2 cellular contexts compared by ENCODE assay signal in the genomic region with DNA sequence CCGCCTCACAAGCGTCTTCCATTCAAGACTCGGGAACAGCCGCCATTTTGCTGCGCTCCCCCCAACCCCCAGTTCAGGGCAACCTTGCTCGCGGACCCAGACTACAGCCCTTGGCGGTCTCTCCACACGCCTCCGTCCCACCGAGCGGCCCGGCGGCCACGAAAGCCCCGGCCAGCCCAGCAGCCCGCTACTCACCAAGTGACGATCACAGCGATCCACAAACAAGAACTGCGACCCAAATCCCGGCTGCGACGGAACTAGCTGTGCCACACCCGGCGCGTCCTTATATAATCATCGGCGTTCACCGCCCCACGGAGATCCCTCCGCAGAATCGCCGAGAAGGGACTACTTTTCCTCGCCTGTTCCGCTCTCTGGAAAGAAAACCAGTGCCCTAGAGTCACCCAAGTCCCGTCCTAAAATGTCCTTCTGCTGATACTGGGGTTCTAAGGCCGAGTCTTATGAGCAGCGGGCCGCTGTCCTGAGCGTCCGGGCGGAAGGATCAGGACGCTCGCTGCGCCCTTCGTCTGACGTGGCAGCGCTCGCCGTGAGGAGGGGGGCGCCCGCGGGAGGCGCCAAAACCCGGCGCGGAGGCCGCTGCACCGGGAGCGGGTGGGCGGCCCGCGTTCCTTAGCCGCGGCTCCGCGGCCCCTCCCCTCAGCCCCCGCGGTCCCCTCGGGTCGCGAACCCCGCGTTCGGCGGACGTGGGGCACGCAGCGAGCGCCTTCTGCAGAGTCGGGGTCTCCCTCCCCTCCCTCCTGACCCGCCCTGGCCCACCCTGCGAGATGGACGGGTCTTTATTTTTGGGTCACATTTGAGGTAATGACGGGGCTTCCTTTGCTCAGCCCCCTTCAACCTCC.
TF ChIP-seq lines count a peak whose summit lies in the region.

Gene UBC, minus strand, starts transcription at position 259 of the 857 bp plus-strand sequence. CDS start 879 bp downstream, outside the sequence.

TF ChIP-seq in WTC11, 78 proteins besides CTCF, POLR2A, EP300 and RAD21 (continued from another document and continues in another):
- TF ChIP-seq ZMAT4 (CRISPR knock-in tag; IDR thresholded peaks at IDR 0.05) (peak; percentile 6; the same call in 1 of the 2 replicates), CREM (CRISPR knock-in tag; IDR thresholded peaks at IDR 0.05) (peak; percentile 92), ATF6 (CRISPR knock-in tag; IDR thresholded peaks at IDR 0.05) (0 out of 2 replicates have a peak, but pooled peaks have one; percentile 34), RORB (CRISPR knock-in tag; IDR thresholded peaks at IDR 0.05) (peak; percentile 47; the same call in 1 of the 2 replicates), CREB1 (CRISPR knock-in tag; IDR thresholded peaks at IDR 0.05) (no peak), ZNF281 (CRISPR knock-in tag; IDR thresholded peaks at IDR 0.05) (peak; percentile 12; the same call in 1 of the 2 replicates), ZNF423 (CRISPR knock-in tag; IDR thresholded peaks at IDR 0.05) (no peak), NFYB (CRISPR knock-in tag; conservative IDR thresholded peaks at IDR 0.05; ENCODE audit: low read depth) (no peak), EMX1 (CRISPR knock-in tag; IDR thresholded peaks at IDR 0.05) (no peak; the same call in 1 of the 2 replicates), ATF1 (CRISPR knock-in tag; IDR thresholded peaks at IDR 0.05) (peak; percentile 56), USF2 (CRISPR knock-in tag; IDR thresholded peaks at IDR 0.05) (peak; percentile 26; the same call in 1 of the 2 replicates), GTF2I (CRISPR knock-in tag; conservative IDR thresholded peaks at IDR 0.05) (no peak), NFE2L1 (CRISPR knock-in tag; IDR thresholded peaks at IDR 0.05) (no peak), ZNF121 (CRISPR knock-in tag; IDR thresholded peaks at IDR 0.05) (peak; percentile 52; the same call in 1 of the 2 replicates)
- TF ChIP-seq, protein P1, sequence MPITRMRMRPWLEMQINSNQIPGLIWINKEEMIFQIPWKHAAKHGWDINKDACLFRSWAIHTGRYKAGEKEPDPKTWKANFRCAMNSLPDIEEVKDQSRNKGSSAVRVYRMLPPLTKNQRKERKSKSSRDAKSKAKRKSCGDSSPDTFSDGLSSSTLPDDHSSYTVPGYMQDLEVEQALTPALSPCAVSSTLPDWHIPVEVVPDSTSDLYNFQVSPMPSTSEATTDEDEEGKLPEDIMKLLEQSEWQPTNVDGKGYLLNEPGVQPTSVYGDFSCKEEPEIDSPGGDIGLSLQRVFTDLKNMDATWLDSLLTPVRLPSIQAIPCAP (CRISPR knock-in tag; IDR thresholded peaks at IDR 0.05) = 0 out of 2 replicates have a peak, but pooled peaks have one; percentile 61
- TF ChIP-seq, protein P2, sequence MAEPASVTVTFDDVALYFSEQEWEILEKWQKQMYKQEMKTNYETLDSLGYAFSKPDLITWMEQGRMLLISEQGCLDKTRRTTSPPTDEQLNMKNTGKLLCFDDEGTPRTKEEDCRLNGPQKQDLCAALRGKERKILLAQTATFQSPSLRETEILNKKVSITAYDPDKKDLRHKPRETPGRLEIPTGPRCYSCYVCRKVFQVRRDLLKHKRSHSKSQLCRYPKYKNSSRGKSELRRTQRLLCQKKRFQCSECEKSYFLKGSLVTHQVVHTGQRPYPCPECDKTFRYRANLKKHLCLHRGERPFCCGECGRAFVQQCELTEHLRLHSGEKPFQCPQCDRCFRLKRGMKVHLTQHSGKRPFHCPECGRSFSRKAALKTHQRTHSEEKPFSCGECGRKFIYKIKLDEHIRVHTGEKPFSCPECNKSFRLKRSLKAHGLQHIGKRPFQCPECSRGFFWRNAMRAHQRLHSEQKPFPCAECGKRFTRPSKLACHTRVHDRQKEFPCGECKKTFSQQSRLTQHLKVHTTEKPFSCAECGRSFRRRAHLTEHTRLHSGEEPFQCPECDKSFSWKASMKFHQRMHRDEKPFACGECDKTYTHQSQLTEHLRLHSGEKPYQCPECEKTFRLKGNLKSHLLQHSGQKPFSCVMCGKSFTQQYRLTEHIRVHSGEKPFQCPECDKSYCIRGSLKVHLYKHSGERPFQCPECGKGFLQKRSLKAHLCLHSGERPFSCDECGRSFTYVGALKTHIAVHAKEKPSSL (CRISPR knock-in tag; conservative IDR thresholded peaks at IDR 0.05) = no peak; the same call in 1 of the 2 replicates

TF ChIP-seq in HepG2, 621 proteins besides CTCF, POLR2A, EP300 and RAD21 (continued from another document and continues in another):
- TF ChIP-seq PBX2 (CRISPR knock-in tag; IDR thresholded peaks at IDR 0.05) (no peak), PRPF4 (IDR thresholded peaks at IDR 0.05; ENCODE audit: low read depth, low read length, poor library complexity, severe bottlenecking) (no peak), SAP130 (CRISPR knock-in tag; IDR thresholded peaks at IDR 0.05; ENCODE audit: low read depth) (peak; percentile 66), ZNF234 (CRISPR knock-in tag; conservative IDR thresholded peaks at IDR 0.05) (no peak; the same call in 1 of the 2 replicates), ZBTB8A (CRISPR knock-in tag; IDR thresholded peaks at IDR 0.05; ENCODE audit: borderline replicate concordance, low read depth) (no peak), NAIF1 (CRISPR knock-in tag; IDR thresholded peaks at IDR 0.05; ENCODE audit: borderline replicate concordance) (peak; percentile 90; the same call in 1 of the 2 replicates), SNAPC5 (CRISPR knock-in tag; IDR thresholded peaks at IDR 0.05; ENCODE audit: borderline replicate concordance) (no peak), AFF4 (CRISPR knock-in tag; IDR thresholded peaks at IDR 0.05) (peak; percentile 97), TFDP1 (CRISPR knock-in tag; IDR thresholded peaks at IDR 0.05; ENCODE audit: borderline replicate concordance) (peak; percentile 57; the same call in 1 of the 2 replicates), MIXL1 (CRISPR knock-in tag; IDR thresholded peaks at IDR 0.05) (peak; percentile 49; the same call in 1 of the 2 replicates), ZGPAT (CRISPR knock-in tag; IDR thresholded peaks at IDR 0.05) (peak; percentile 96), HOXA9 (CRISPR knock-in tag; IDR thresholded peaks at IDR 0.05; ENCODE audit: borderline replicate concordance) (peak; percentile 94), ZNF331 (CRISPR knock-in tag; IDR thresholded peaks at IDR 0.05) (peak; percentile 59), ZNF619 (CRISPR knock-in tag; IDR thresholded peaks at IDR 0.05) (peak; percentile 39), ZNF563 (CRISPR knock-in tag; IDR thresholded peaks at IDR 0.05) (peak; percentile 90), ZNF207 (IDR thresholded peaks at IDR 0.05; ENCODE audit: borderline replicate concordance) (no peak), FOSL2 (CRISPR knock-in tag; IDR thresholded peaks at IDR 0.05) (peak; percentile 89), ZNF83 (CRISPR knock-in tag; IDR thresholded peaks at IDR 0.05; ENCODE audit: borderline replicate concordance) (peak; percentile 89), PAX8 (CRISPR knock-in tag; IDR thresholded peaks at IDR 0.05; ENCODE audit: borderline replicate concordance) (peak; percentile 96; the same call in 1 of the 2 replicates), ATF7-NPFF (CRISPR knock-in tag; IDR thresholded peaks at IDR 0.05; ENCODE audit: low read depth) (no peak), FOXA3 (CRISPR knock-in tag; IDR thresholded peaks at IDR 0.05) (peak; percentile 67), HOXA5 (CRISPR knock-in tag; IDR thresholded peaks at IDR 0.05) (peak; percentile 86; the same call in 1 of the 2 replicates)
- TF ChIP-seq, protein P3, sequence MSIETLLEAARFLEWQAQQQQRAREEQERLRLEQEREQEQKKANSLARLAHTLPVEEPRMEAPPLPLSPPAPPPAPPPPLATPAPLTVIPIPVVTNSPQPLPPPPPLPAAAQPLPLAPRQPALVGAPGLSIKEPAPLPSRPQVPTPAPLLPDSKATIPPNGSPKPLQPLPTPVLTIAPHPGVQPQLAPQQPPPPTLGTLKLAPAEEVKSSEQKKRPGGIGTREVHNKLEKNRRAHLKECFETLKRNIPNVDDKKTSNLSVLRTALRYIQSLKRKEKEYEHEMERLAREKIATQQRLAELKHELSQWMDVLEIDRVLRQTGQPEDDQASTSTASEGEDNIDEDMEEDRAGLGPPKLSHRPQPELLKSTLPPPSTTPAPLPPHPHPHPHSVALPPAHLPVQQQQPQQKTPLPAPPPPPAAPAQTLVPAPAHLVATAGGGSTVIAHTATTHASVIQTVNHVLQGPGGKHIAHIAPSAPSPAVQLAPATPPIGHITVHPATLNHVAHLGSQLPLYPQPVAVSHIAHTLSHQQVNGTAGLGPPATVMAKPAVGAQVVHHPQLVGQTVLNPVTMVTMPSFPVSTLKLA (IDR thresholded peaks at IDR 0.05) = no peak; the same call in 1 of the 2 replicates
- TF ChIP-seq, protein P4, sequence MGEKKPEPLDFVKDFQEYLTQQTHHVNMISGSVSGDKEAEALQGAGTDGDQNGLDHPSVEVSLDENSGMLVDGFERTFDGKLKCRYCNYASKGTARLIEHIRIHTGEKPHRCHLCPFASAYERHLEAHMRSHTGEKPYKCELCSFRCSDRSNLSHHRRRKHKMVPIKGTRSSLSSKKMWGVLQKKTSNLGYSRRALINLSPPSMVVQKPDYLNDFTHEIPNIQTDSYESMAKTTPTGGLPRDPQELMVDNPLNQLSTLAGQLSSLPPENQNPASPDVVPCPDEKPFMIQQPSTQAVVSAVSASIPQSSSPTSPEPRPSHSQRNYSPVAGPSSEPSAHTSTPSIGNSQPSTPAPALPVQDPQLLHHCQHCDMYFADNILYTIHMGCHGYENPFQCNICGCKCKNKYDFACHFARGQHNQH (CRISPR knock-in tag; IDR thresholded peaks at IDR 0.05) = peak; percentile 86
- TF ChIP-seq, protein P5, sequence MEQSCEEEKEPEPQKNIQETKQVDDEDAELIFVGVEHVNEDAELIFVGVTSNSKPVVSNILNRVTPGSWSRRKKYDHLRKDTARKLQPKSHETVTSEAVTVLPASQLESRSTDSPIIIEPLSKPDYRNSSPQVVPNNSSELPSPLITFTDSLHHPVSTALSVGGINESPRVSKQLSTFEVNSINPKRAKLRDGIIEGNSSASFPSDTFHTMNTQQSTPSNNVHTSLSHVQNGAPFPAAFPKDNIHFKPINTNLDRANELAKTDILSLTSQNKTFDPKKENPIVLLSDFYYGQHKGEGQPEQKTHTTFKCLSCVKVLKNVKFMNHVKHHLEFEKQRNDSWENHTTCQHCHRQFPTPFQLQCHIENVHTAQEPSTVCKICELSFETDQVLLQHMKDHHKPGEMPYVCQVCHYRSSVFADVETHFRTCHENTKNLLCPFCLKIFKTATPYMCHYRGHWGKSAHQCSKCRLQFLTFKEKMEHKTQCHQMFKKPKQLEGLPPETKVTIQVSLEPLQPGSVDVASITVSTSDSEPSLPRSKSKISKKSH (CRISPR knock-in tag; IDR thresholded peaks at IDR 0.05; ENCODE audit: borderline replicate concordance) = peak; percentile 83; the same call in 1 of the 2 replicates
- TF ChIP-seq, protein P6, sequence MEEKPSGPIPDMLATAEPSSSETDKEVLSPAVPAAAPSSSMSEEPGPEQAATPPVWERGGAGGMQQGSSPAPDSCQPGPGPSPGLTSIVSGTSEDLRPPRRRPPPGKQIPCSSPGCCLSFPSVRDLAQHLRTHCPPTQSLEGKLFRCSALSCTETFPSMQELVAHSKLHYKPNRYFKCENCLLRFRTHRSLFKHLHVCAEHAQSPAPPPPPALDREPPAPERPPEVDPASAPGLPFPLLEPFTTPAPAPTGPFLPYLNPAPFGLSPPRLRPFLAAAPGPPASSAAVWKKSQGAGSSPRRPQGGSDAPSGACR (CRISPR knock-in tag; IDR thresholded peaks at IDR 0.05) = no peak; the same call in 1 of the 2 replicates
